In the genomic region with DNA sequence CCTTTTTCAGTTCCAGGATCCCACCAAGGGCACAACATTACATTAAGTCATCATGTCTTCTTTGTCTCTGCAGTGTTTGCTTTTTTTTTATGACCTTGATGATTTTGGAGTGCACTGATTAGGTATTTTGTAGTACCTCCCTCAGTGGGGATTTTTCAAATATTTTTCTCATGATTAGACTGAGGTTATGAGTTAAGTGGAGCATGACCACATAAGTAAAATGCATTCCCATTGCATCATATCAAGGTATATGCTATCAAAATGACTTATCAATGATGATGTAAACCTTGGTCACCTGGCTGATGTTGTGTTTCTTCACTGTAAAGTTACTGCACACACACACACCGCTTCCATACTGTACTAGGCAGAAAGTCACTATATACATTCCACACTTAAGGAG, we compare ENCODE assay signal across 25 cellular contexts.
"Had no signal": no experiment of that assay in that cellular context is flagged by ENCODE, and none has a peak within 500 bp of the region (broad histone marks: within the 10 kb centered on the region; RNA-seq: fewer than 3 reads in every experiment).

No MANE protein-coding gene starts in this region.

- H2AFZ ChIP-seq: parathyroid adenoma had no signal

- H3K4me3 ChIP-seq: esophagus muscularis mucosa, psoas muscle, testis, transverse colon had no signal

- H3K9me3 ChIP-seq: esophagus muscularis mucosa, psoas muscle, testis, transverse colon had no signal

- DNase-seq: activated CD4-positive, alpha-beta T cell treated with anti-CD3 and anti-CD28 coated beads for 48 hours; activated CD4-positive, alpha-beta T cell treated with anti-CD3 and anti-CD28 coated beads, Interleukin-2, amount 50 U/mL, for 48 hours; activated CD8-positive, alpha-beta memory T cell treated with anti-CD3 and anti-CD28 coated beads for 24 hours; activated effector memory CD4-positive, alpha-beta T cell treated with Interleukin-2 at 50 U/mL for 16 hours; activated naive CD4-positive, alpha-beta T cell treated with Interleukin-2 at 50 U/mL for 16 hours; amniotic stem cell; brain microvascular endothelial cell; caudate nucleus; foreskin melanocyte; islet precursor cell; left colon; naive thymus-derived CD8-positive, alpha-beta T cell; occipital lobe; psoas muscle; right cardiac atrium; stimulated activated CD4-positive, alpha-beta T cell treated with anti-CD3 and anti-CD28 coated beads, Interleukin-2, amount 100 ng/mL, for 48 hours; stimulated activated naive CD4-positive, alpha-beta T cell treated with Interleukin-2 at 50 U/mL for 16 hours; T1000; testis; transverse colon; WERI-Rb-1 had no signal

- H3K9ac ChIP-seq: parathyroid adenoma had no signal

- H3K27ac ChIP-seq: brain microvascular endothelial cell, esophagus muscularis mucosa, parathyroid adenoma, psoas muscle, testis, transverse colon, WERI-Rb-1 had no signal

- FAIRE-seq: astrocyte, urothelium cell line had no signal

- H3K4me1 ChIP-seq: esophagus muscularis mucosa, parathyroid adenoma, psoas muscle, testis, transverse colon had no signal

- H3K36me3 ChIP-seq: brain microvascular endothelial cell, esophagus muscularis mucosa, transverse colon, WERI-Rb-1 had no signal

- H3K27me3 ChIP-seq: brain microvascular endothelial cell, esophagus muscularis mucosa, testis, transverse colon had no signal
